In the genomic region with DNA sequence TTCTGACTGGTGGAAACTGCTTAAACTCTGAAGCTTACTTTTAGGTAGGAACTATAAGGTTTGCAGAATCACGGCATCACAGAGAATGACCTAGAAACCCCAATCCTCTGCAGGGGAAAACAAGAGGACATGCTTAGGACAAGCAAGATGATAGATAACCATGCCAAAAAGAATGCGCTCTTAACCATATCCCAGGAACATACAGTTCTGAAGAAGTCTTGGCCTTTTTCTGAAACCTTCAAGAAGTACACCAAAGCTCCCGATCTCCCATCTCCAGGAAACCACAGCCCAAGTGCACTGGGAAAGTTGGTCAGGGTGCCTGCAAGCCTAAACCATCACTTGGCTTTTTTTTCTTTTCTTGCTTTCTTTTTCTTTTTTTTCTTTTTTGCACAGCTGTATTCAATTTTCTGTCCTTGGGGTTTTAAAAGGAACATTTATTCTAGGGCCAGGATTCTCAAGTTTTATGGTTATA, we compare ENCODE assay signal across 9 cellular contexts. TPM values are rescaled to one million over a fixed set of nuclear protein-coding genes. Genes with fewer than 3 reads are reported as not detected.
DNase-seq lines count a peak whose midpoint lies in the region; ATAC-seq and TF ChIP-seq lines count a peak whose summit lies in the region.
"Had no signal": no experiment of that assay in that cellular context is flagged by ENCODE, and none has a peak within 500 bp of the region (broad histone marks: within the 10 kb centered on the region; RNA-seq: fewer than 3 reads in every experiment).

No MANE protein-coding gene starts in this region.

- CTCF ChIA-PET in activated CD8-positive, alpha-beta T cell treated with anti-CD3 and anti-CD28 coated beads for 36 hours (lab: Charles Lee), result interaction anchor here (1.0 to 2.8 kb wide), 2 partner anchors 11 to 150 kb away, joined by 3 to 16 read pairs; no protein-coding TSS in a partner anchor

- no peaks in the 10 kb centered on the region for H3K9me3 Mint-ChIP-seq in activated CD8-positive, alpha-beta T cell treated with anti-CD3 and anti-CD28 coated beads for 36 hours

- H3K4me1 Mint-ChIP-seq in activated CD8-positive, alpha-beta T cell treated with anti-CD3 and anti-CD28 coated beads for 36 hours (ENCODE audit: low read depth), result peaks cover 37% of the 10 kb centered on the region

- ATAC-seq in activated CD8-positive, alpha-beta T cell treated with anti-CD3 and anti-CD28 coated beads for 36 hours, result no peak
- ATAC-seq in gastrocnemius medialis, result peak; percentile 12 to 20
- no peak for ATAC-seq in HG03159 (IDR thresholded peaks at IDR 0.05; ENCODE audit: unreplicated experiment)
- ATAC-seq in HG03045 (IDR thresholded peaks at IDR 0.05; ENCODE audit: unreplicated experiment), result no peak
- ATAC-seq: right lobe of liver had no signal

- H3K27me3 ChIP-seq in gastrocnemius medialis, result no peaks in the 10 kb centered on the region
- H3K27me3 ChIP-seq: right lobe of liver had no signal

- TF ChIP-seq POLR2A in gastrocnemius medialis (IDR thresholded peaks at IDR 0.05), result no peak

- H3K4me3 Mint-ChIP-seq in activated CD8-positive, alpha-beta T cell treated with anti-CD3 and anti-CD28 coated beads for 36 hours, result no peak overlapping the region

- H3K4me1 ChIP-seq in gastrocnemius medialis, result peaks cover 55 to 63% of the 10 kb centered on the region in 2 donors

- H3K4me3 ChIP-seq in fibroblast of villous mesenchyme (ENCODE audit: low read depth, low read length) (peak overlapping the region; percentile 20), gastrocnemius medialis (peak overlapping the region; percentile 2 to 40 (median 22))
- H3K4me3 ChIP-seq: right lobe of liver had no signal

- H3K9me3 ChIP-seq in gastrocnemius medialis, result no peaks in the 10 kb centered on the region
- H3K9me3 ChIP-seq: right lobe of liver had no signal

- POLR2A ChIA-PET in activated CD8-positive, alpha-beta T cell treated with anti-CD3 and anti-CD28 coated beads for 36 hours (lab: Charles Lee), result interaction anchor here (0.8 to 1.0 kb wide), 2 partner anchors 9 to 73 kb away, joined by 3 to 5 read pairs; no protein-coding TSS in a partner anchor

- H3K27ac ChIP-seq in gastrocnemius medialis, result peak overlapping the region; percentile 95 to 96 (median 96)
- H3K27ac ChIP-seq: right lobe of liver had no signal

- TF ChIP-seq CTCF in activated CD8-positive, alpha-beta T cell treated with anti-CD3 and anti-CD28 coated beads for 36 hours (IDR thresholded peaks at IDR 0.05), result no peak
- TF ChIP-seq CTCF in fibroblast of villous mesenchyme (IDR thresholded peaks at IDR 0.05; ENCODE audit: insufficient read depth, low read depth, low read length) (no peak), gastrocnemius medialis (IDR thresholded peaks at IDR 0.05 in 4 of 5, conservative IDR thresholded peaks at IDR 0.05 in 1 of 5) (no peak)

- in situ Hi-C loops in gastrocnemius medialis (cut with MboI; ENCODE audit: low sequenced_read_pairs in 4 of 4), result loop anchor here in 3 of 4 donors (25.0 kb wide), 2 partner anchors 215 to 315 kb away; no protein-coding TSS in a partner anchor

- peak overlapping the region; percentile 57 for H3K27ac Mint-ChIP-seq in activated CD8-positive, alpha-beta T cell treated with anti-CD3 and anti-CD28 coated beads for 36 hours

- intact Hi-C loops in activated CD8-positive, alpha-beta T cell treated with anti-CD3 and anti-CD28 coated beads for 36 hours (cut with micrococcal nuclease), result no loop called here
- intact Hi-C loops in gastrocnemius medialis (cut with DNase I; ENCODE audit: low total_unique reads), result loop anchor here (5.0 kb wide), 3 partner anchors 160 to 355 kb away; no protein-coding TSS in a partner anchor

- H3K27me3 Mint-ChIP-seq in activated CD8-positive, alpha-beta T cell treated with anti-CD3 and anti-CD28 coated beads for 36 hours, result peaks cover 2% of the 10 kb centered on the region

- H3K36me3 ChIP-seq in gastrocnemius medialis, result no peaks in the 10 kb centered on the region
- H3K36me3 ChIP-seq: right lobe of liver had no signal

- DNase-seq in EH (ENCODE audit: low read depth) (peak; percentile 56), fibroblast of villous mesenchyme (ENCODE audit: low read depth) (peak; percentile 94), gastrocnemius medialis (no peak), NCI-H1930 (lab: John Stamatoyannopoulos, UW) (no peak)
- no peak for DNase-seq in activated CD8-positive, alpha-beta T cell treated with anti-CD3 and anti-CD28 coated beads for 36 hours
- no peak for DNase-seq in activated CD4-positive, alpha-beta T cell treated with anti-CD3 and anti-CD28 coated beads, Interleukin-2, amount 50 U/mL, for 48 hours

- H3K36me3 Mint-ChIP-seq in activated CD8-positive, alpha-beta T cell treated with anti-CD3 and anti-CD28 coated beads for 36 hours (ENCODE audit: low read depth), result peaks cover 4% of the 10 kb centered on the region

RNA-seq across cellular contexts. Expression of gene SVIL, which starts 12.2 kb away (rescaled TPM):
- 1 to 10 TPM; 7.9 to 8.9 TPM for total RNA-seq in activated CD8-positive, alpha-beta T cell treated with anti-CD3 and anti-CD28 coated beads for 36 hours
- total RNA-seq in fibroblast of villous mesenchyme, result 7.8 and 11.9 TPM in 2 replicates
- 1,000 to 10,000 TPM; 1,040 to 1,354 (median 1,121) TPM for total RNA-seq in gastrocnemius medialis

Comparison
In these comparisons a context has a peak if more than half of its experiments do, and no peak if none do; other contexts are left out.
1. DNase-seq: peak in EH (single experiment) and fibroblast of villous mesenchyme (single experiment); none in activated CD8-positive, alpha-beta T cell treated with anti-CD3 and anti-CD28 coated beads for 36 hours (single experiment), gastrocnemius medialis (0 of 2), NCI-H1930 (0 of 2) and activated CD4-positive, alpha-beta T cell treated with anti-CD3 and anti-CD28 coated beads, Interleukin-2, amount 50 U/mL, for 48 hours (0 of 2).
2. ATAC-seq: peak in gastrocnemius medialis (2 of 2); none in activated CD8-positive, alpha-beta T cell treated with anti-CD3 and anti-CD28 coated beads for 36 hours (single experiment), HG03159 (single experiment) and HG03045 (single experiment).
3. RNA of gene SVIL, which starts 12.2 kb away (total RNA-seq): 1,040 to 1,354 TPM in gastrocnemius medialis; 7.9 to 8.9 TPM in activated CD8-positive, alpha-beta T cell treated with anti-CD3 and anti-CD28 coated beads for 36 hours and 7.8 to 11.9 TPM in fibroblast of villous mesenchyme; every median in the first group is over 10 times any median in the second.